Comparison of ENCODE assay signal across 8 cellular contexts in genomic region chr10:132142396-132143161, GRCh38. TPM values are rescaled to one million over a fixed set of nuclear protein-coding genes. Genes with fewer than 3 reads are reported as not detected.
A peak's percentile ranks its signal among the peaks of the same experiment; 100 is the strongest.
DNase-seq lines count a peak whose midpoint lies in the region; ATAC-seq and TF ChIP-seq lines count a peak whose summit lies in the region.

No MANE protein-coding gene starts in this region.

- CTCF ChIA-PET in activated CD4-positive, alpha-beta T cell treated with anti-CD3 and anti-CD28 coated beads for 36 hours (lab: Charles Lee) = interaction anchor here (0.7 to 1.4 kb wide), 8 partner anchors 9 to 257 kb away, joined by 3 to 6 read pairs (median 4); partner anchors contain the start of gene JAKMIP3

- no peaks in the 10 kb centered on the region for H3K9me3 Mint-ChIP-seq in activated CD4-positive, alpha-beta T cell treated with anti-CD3 and anti-CD28 coated beads for 36 hours (ENCODE audit: low read depth)

- DNase-seq in NOMO-1 treated with DMSO at 0.1 percent for 48 hours (lab: John Stamatoyannopoulos, UW; ENCODE audit: unreplicated experiment) (peak; percentile 6), NOMO-1 treated with dmso at 0.1 percent for 144 hours (lab: John Stamatoyannopoulos, UW; ENCODE audit: unreplicated experiment) (no peak), HL-60 (ENCODE audit: low read depth in 1 of 2, low spot score in 1 of 2) (no peak), ecto neural progenitor cell (ENCODE audit: low spot score) (peak; percentile 78), mesenteric fat pad (ENCODE audit: low spot score) (peak; percentile 88), thyroid gland (peak; percentile 41 to 46)
- peak; percentile 73 for DNase-seq in activated CD4-positive, alpha-beta T cell treated with anti-CD3 and anti-CD28 coated beads for 36 hours

- H3K4me1 ChIP-seq in thyroid gland = no peaks in the 10 kb centered on the region

- no peak overlapping the region for H3K4me3 Mint-ChIP-seq in activated CD4-positive, alpha-beta T cell treated with anti-CD3 and anti-CD28 coated beads for 36 hours

- no peak for TF ChIP-seq POLR2A in thyroid gland (IDR thresholded peaks at IDR 0.05)

- no peak overlapping the region for H3K27ac Mint-ChIP-seq in activated CD4-positive, alpha-beta T cell treated with anti-CD3 and anti-CD28 coated beads for 36 hours

- H3K4me1 Mint-ChIP-seq in activated CD4-positive, alpha-beta T cell treated with anti-CD3 and anti-CD28 coated beads for 36 hours = no peaks in the 10 kb centered on the region

- ATAC-seq in activated CD4-positive, alpha-beta T cell treated with anti-CD3 and anti-CD28 coated beads for 36 hours = peak; percentile 92
- no peak for ATAC-seq in GM19324 (IDR thresholded peaks at IDR 0.05; ENCODE audit: low FRiP score, unreplicated experiment)

- TF ChIP-seq CTCF in HL-60 (IDR thresholded peaks at IDR 0.05; ENCODE audit: insufficient read depth, low read length) (peak; percentile 29), thyroid gland (IDR thresholded peaks at IDR 0.05) (peak in 5 of 6 experiments; percentile 50 to 91 (median 69))

- peaks cover 2% of the 10 kb centered on the region for H3K27me3 Mint-ChIP-seq in activated CD4-positive, alpha-beta T cell treated with anti-CD3 and anti-CD28 coated beads for 36 hours

- intact Hi-C loops in activated CD4-positive, alpha-beta T cell treated with anti-CD3 and anti-CD28 coated beads for 36 hours (cut with DNase I, micrococcal nuclease) = loop anchor here (1.0 to 5.0 kb wide), 2 partner anchors 255 to 257 kb away; no protein-coding TSS in a partner anchor
- intact Hi-C loops in thyroid gland (cut with DNase I) = loop anchor here (5.0 to 10.0 kb wide), 2 partner anchors 108 to 255 kb away; no protein-coding TSS in a partner anchor

- POLR2A ChIA-PET in activated CD4-positive, alpha-beta T cell treated with anti-CD3 and anti-CD28 coated beads for 36 hours (lab: Charles Lee) = no interaction called here

- H3K27ac ChIP-seq in HL-60 (replicated peaks) (no peak overlapping the region), thyroid gland (no peak overlapping the region)

- H3K4me3 ChIP-seq in HL-60 (replicated peaks; ENCODE audit: insufficient read depth, low read length) (no peak overlapping the region), thyroid gland (replicated peaks in 1 of 3) (no peak overlapping the region)

- no peaks in the 10 kb centered on the region for H3K9me3 ChIP-seq in thyroid gland

- 24 to 50% methylated on average over 12 of the region's 33 CpGs for WGBS in thyroid gland, 2 donors

- H3K36me3 ChIP-seq in thyroid gland = no peaks in the 10 kb centered on the region

- H3K27me3 ChIP-seq in HL-60 (ENCODE audit: insufficient read depth, poor library complexity, severe bottlenecking) = peaks cover 2% of the 10 kb centered on the region
- H3K27me3 ChIP-seq in thyroid gland = no peaks in the 10 kb centered on the region

- H3K36me3 Mint-ChIP-seq in activated CD4-positive, alpha-beta T cell treated with anti-CD3 and anti-CD28 coated beads for 36 hours (ENCODE audit: low read depth) = no peaks in the 10 kb centered on the region

RNA-seq across cellular contexts. Expression of gene DPYSL4, which starts 44.2 kb away (rescaled TPM):
- 10 to 100 TPM; 15.0 to 15.2 TPM for total RNA-seq in activated CD4-positive, alpha-beta T cell treated with anti-CD3 and anti-CD28 coated beads for 36 hours
- total RNA-seq in mesenteric fat pad (1.8 TPM), thyroid gland (1 to 10 TPM in 1 of 4 donors, under 1 TPM in 3; 0.54 to 1.5 (median 0.81) TPM)

Comparison
In these comparisons a context has a peak if more than half of its experiments do, and no peak if none do; other contexts are left out.
1. DNase-seq: peak in NOMO-1 treated with DMSO at 0.1 percent for 48 hours (single experiment), activated CD4-positive, alpha-beta T cell treated with anti-CD3 and anti-CD28 coated beads for 36 hours (single experiment), ecto neural progenitor cell (single experiment), mesenteric fat pad (single experiment) and thyroid gland (2 of 2); none in NOMO-1 treated with dmso at 0.1 percent for 144 hours (single experiment) and HL-60 (0 of 2).